Comparison of ENCODE assay signal across 3 cellular contexts in genomic region chr1:213027024-213027423, GRCh38. TPM values are rescaled to one million over a fixed set of nuclear protein-coding genes. Genes with fewer than 3 reads are reported as not detected.
DNase-seq lines count a peak whose midpoint lies in the region; ATAC-seq, FAIRE-seq and TF ChIP-seq lines count a peak whose summit lies in the region.
"Not testable (repeated sequence)": the region's sequence is repeated elsewhere in the genome, so short reads cannot be mapped to it uniquely, and the experiment has no call there.

No MANE protein-coding gene starts in this region.

- not testable (repeated sequence) for ATAC-seq in K562

- H2AFZ ChIP-seq in K562 (ENCODE audit: low read depth, low read length), result not testable (repeated sequence)

- intact Hi-C loops in K562 (cut with micrococcal nuclease), result not testable (repeated sequence)

- not testable (repeated sequence) for TF ChIP-seq POLR2A in K562 (conservative IDR thresholded peaks at IDR 0.05)

- not testable (repeated sequence) for H3K4me3 ChIP-seq in HEK293 (ENCODE audit: low read depth, low read length); K562

- H3K36me3 ChIP-seq in HEK293 (ENCODE audit: control insufficient read depth in 2 of 2, insufficient read depth in 1 of 2, low read length in 2 of 2); K562 (ENCODE audit: control insufficient read depth, insufficient read depth, low read length): not testable (repeated sequence)

- not testable (repeated sequence) for H3K27ac ChIP-seq in HEK293 (ENCODE audit: extremely low read depth, low read depth, low read length); K562 (ENCODE audit: extremely low read depth, low read depth, low read length)

- H3K9me3 ChIP-seq in HEK293 (ENCODE audit: control insufficient read depth, insufficient read depth, low read depth, low read length); K562 (replicated peaks; ENCODE audit: control insufficient read depth, insufficient read depth, low read depth, low read length): not testable (repeated sequence)

- not testable (repeated sequence) for TF ChIP-seq CTCF in HEK293 (tag by site-specific recombination; IDR thresholded peaks at IDR 0.05); K562 (IDR thresholded peaks at IDR 0.05 in 2 of 3, conservative IDR thresholded peaks at IDR 0.05 in 1 of 3; ENCODE audit: insufficient read depth in 2 of 3, low read depth in 1 of 3, low read length in 3 of 3); chondrocyte (IDR thresholded peaks at IDR 0.05)

- not testable (repeated sequence) for H3K4me1 Mint-ChIP-seq in chondrocyte (ENCODE audit: low read depth)

- H3K27ac Mint-ChIP-seq in chondrocyte (ENCODE audit: unreplicated experiment), result peak overlapping the region; percentile 37

- H3K27me3 Mint-ChIP-seq in chondrocyte (ENCODE audit: low read depth), result peaks cover 29% of the 10 kb centered on the region

- POLR2A ChIA-PET in HEK293 (lab: Yijun Ruan, JAX); K562 (lab: Yijun Ruan, JAX): not testable (repeated sequence)

- peaks cover 12% of the 10 kb centered on the region for H3K9me3 Mint-ChIP-seq in chondrocyte (ENCODE audit: low read depth)

- H3K4me2 ChIP-seq in K562 (ENCODE audit: insufficient read depth, low read length), result not testable (repeated sequence)

- TF ChIP-seq EP300 in K562 (IDR thresholded peaks at IDR 0.05; ENCODE audit: low read length), result not testable (repeated sequence)

- H3K79me2 ChIP-seq in K562 (ENCODE audit: control insufficient read depth, insufficient read depth, low read length), result not testable (repeated sequence)

- not testable (repeated sequence) for TF ChIP-seq RAD21 in K562 (CRISPR knock-in tag; conservative IDR thresholded peaks at IDR 0.05 in 1 of 2, IDR thresholded peaks at IDR 0.05 in 1 of 2)

- not testable (repeated sequence) for FAIRE-seq in K562 (lab: Jason Lieb, UNC)

- CTCF ChIA-PET in HEK293 (lab: Yijun Ruan, JAX); K562 (lab: Yijun Ruan, JAX; ENCODE audit: low intra/inter-chr PET ratio): not testable (repeated sequence)

- not testable (repeated sequence) for H3K27me3 ChIP-seq in K562 (ENCODE audit: control insufficient read depth in 2 of 2, insufficient read depth in 2 of 2, low read length in 2 of 2)

- not testable (repeated sequence) for H3K4me3 Mint-ChIP-seq in chondrocyte (ENCODE audit: unreplicated experiment)

- not testable (repeated sequence) for DNase-seq in K562 (ENCODE audit: extremely low read depth in 1 of 4, low spot score in 3 of 4); chondrocyte (ENCODE audit: low spot score)

- BruUV-seq in K562 (replicated peaks; lab: Mats Ljungman, UMichigan), result not testable (repeated sequence)

- not testable (repeated sequence) for H3K4me1 ChIP-seq in HEK293 (ENCODE audit: control insufficient read depth, insufficient read depth, low read length); K562 (replicated peaks in 1 of 2; ENCODE audit: control insufficient read depth in 2 of 2, insufficient read depth in 2 of 2, low read length in 2 of 2)

- in situ Hi-C loops in K562 (cut with MboI), result not testable (repeated sequence)

- H4K20me1 ChIP-seq in K562 (replicated peaks; ENCODE audit: control insufficient read depth, insufficient read depth, low read length), result not testable (repeated sequence)

- WGBS in K562 (ENCODE audit: insufficient coverage, low coverage, missing lambda C conversion rate), result 23% methylated on average over 3 of the region's 3 CpGs

- not testable (repeated sequence) for H3K36me3 Mint-ChIP-seq in chondrocyte (ENCODE audit: low read depth)

- H3K9me1 ChIP-seq in K562 (ENCODE audit: control insufficient read depth, insufficient read depth, low read length), result not testable (repeated sequence)

- H3K9ac ChIP-seq in K562 (ENCODE audit: insufficient read depth in 1 of 2, low read depth in 2 of 2, low read length in 2 of 2), result not testable (repeated sequence)

TF ChIP-seq in HEK293, 187 proteins besides CTCF, POLR2A, EP300 and RAD21:
- TF ChIP-seq SCRT1 (tag by site-specific recombination; IDR thresholded peaks at IDR 0.05; ENCODE audit: borderline replicate concordance), result 0 out of 2 replicates have a peak, but pooled peaks have one; percentile 12

TF ChIP-seq in K562, 482 proteins besides CTCF, POLR2A, EP300 and RAD21:
- peak; percentile 70 to 75 for TF ChIP-seq TRIM24 (IDR thresholded peaks at IDR 0.05)

RNA-seq across cellular contexts. Expression of gene ANGEL2, which starts 11.4 kb away (rescaled TPM):
- 60.7 and 192 TPM in 2 replicates for total RNA-seq in K562 (2011; cell fraction: chromatin; rRNA removed; ENCODE audit: low replicate concordance)
- total RNA-seq in K562 (2011; cell fraction: nucleolus; rRNA removed), result 31.0 and 45.0 TPM in 2 replicates
- total RNA-seq in K562 (2011; cell fraction: nucleoplasm; rRNA removed), result 76.8 and 89.8 TPM in 2 replicates
- total RNA-seq in K562 (2014; rRNA removed) (29.3 and 29.9 TPM in 2 replicates), K562 (2014; rRNA removed; fragmentation: Illumina TruSeq; extraction: Trizol) (30.1 and 32.8 TPM in 2 replicates), K562 (2015; rRNA removed; fragmentation: Illumina TruSeq; extraction: Trizol) (29.7 and 33.6 TPM in 2 replicates), K562 (2021) (26.2 and 27.1 TPM in 2 replicates), chondrocyte (20.4 to 28.1 TPM (median 21.2 TPM) in 3 replicates)
- polyA plus RNA-seq in K562 (2011; rRNA removed) (30.8 and 34.6 TPM in 2 replicates), K562 (2014; fragmentation: Illumina TruSeq; extraction: Trizol) (15.4 and 16.9 TPM in 2 replicates), K562 (2014; fragmentation: Nextera tagmentation; extraction: Ambion mirVana) (10 to 100 TPM in 1 of 2 experiments, 1 to 10 TPM in 1; 6.8 to 10.9 TPM), K562 (2014; rRNA removed) (16.2 and 22.3 TPM in 2 replicates)
- 9.6 and 17.6 TPM in 2 replicates for polyA plus RNA-seq in K562 (2011; cell fraction: cytosol; rRNA removed)
- 35.0 and 44.6 TPM in 2 replicates for polyA plus RNA-seq in K562 (2011; cell fraction: nucleus; rRNA removed)
- polyA plus RNA-seq in K562 (2012), result 13.0 and 16.1 TPM in 2 replicates
- polyA minus RNA-seq in K562 (2011; rRNA and poly(A)+ RNA removed), result 44.7 and 66.2 TPM in 2 replicates
- polyA minus RNA-seq in K562 (2011; cell fraction: cytosol; rRNA and poly(A)+ RNA removed), result 15.6 and 22.8 TPM in 2 replicates
- 45.0 and 63.1 TPM in 2 replicates for polyA minus RNA-seq in K562 (2011; cell fraction: nucleus; rRNA and poly(A)+ RNA removed)

RNA-seq across cellular contexts. Expression of gene RPS6KC1, which starts 24.0 kb away (rescaled TPM):
- 50.3 and 199 TPM in 2 replicates for total RNA-seq in K562 (2011; cell fraction: chromatin; rRNA removed; ENCODE audit: low replicate concordance)
- total RNA-seq in K562 (2011; cell fraction: nucleolus; rRNA removed), result 24.5 and 42.1 TPM in 2 replicates
- 77.2 and 100 TPM in 2 replicates for total RNA-seq in K562 (2011; cell fraction: nucleoplasm; rRNA removed)
- total RNA-seq in K562 (2014; rRNA removed) (22.0 and 23.6 TPM in 2 replicates), K562 (2014; rRNA removed; fragmentation: Illumina TruSeq; extraction: Trizol) (33.2 and 36.7 TPM in 2 replicates), K562 (2015; rRNA removed; fragmentation: Illumina TruSeq; extraction: Trizol) (30.5 and 34.6 TPM in 2 replicates), K562 (2021) (20.0 and 22.0 TPM in 2 replicates), chondrocyte (22.1 to 25.1 TPM (median 22.9 TPM) in 3 replicates)
- polyA plus RNA-seq in K562 (2011; rRNA removed) (22.1 and 32.8 TPM in 2 replicates), K562 (2014; fragmentation: Illumina TruSeq; extraction: Trizol) (17.0 and 20.9 TPM in 2 replicates), K562 (2014; fragmentation: Nextera tagmentation; extraction: Ambion mirVana) (1 to 10 TPM; 4.3 to 7.6 TPM), K562 (2014; rRNA removed) (15.5 and 16.4 TPM in 2 replicates)
- 4.9 and 9.6 TPM in 2 replicates for polyA plus RNA-seq in K562 (2011; cell fraction: cytosol; rRNA removed)
- 31.7 and 48.5 TPM in 2 replicates for polyA plus RNA-seq in K562 (2011; cell fraction: nucleus; rRNA removed)
- polyA plus RNA-seq in K562 (2012), result 14.2 and 18.0 TPM in 2 replicates
- polyA minus RNA-seq in K562 (2011; rRNA and poly(A)+ RNA removed), result 66.6 and 66.8 TPM in 2 replicates
- polyA minus RNA-seq in K562 (2011; cell fraction: cytosol; rRNA and poly(A)+ RNA removed), result 15.3 and 18.1 TPM in 2 replicates
- 61.1 and 83.0 TPM in 2 replicates for polyA minus RNA-seq in K562 (2011; cell fraction: nucleus; rRNA and poly(A)+ RNA removed)
